ENCODE assay signal across 8 cellular contexts in genomic region chr12:56593909-56594621, GRCh38. TPM values are rescaled to one million over a fixed set of nuclear protein-coding genes. Genes with fewer than 3 reads are reported as not detected.
DNase-seq lines count a peak whose midpoint lies in the region; ATAC-seq and TF ChIP-seq lines count a peak whose summit lies in the region.

No MANE protein-coding gene starts in this region.

- intact Hi-C loops in Panc1 (cut with micrococcal nuclease; ENCODE audit: unreplicated experiment) = loop anchor here (2.0 kb wide), 1 partner anchor 81 kb away; no protein-coding TSS in a partner anchor

- no peak overlapping the region for H3K14ac ChIP-seq in neuronal stem cell (ENCODE audit: low read length)

- H3K4me3 ChIP-seq in DND-41 (ENCODE audit: low read depth in 1 of 2, low read length in 2 of 2) = no peak overlapping the region
- H3K4me3 ChIP-seq in HUES48 (ENCODE audit: low read depth, low read length) = no peak overlapping the region
- no peak overlapping the region for H3K4me3 ChIP-seq in Panc1 (ENCODE audit: low read depth in 2 of 2, low read length in 2 of 2)
- H3K4me3 ChIP-seq in neuronal stem cell (ENCODE audit: low read length in 2 of 2) = no peak overlapping the region

- H2AFZ ChIP-seq in DND-41 (ENCODE audit: low read depth, low read length) = no peak overlapping the region
- no peak overlapping the region for H2AFZ ChIP-seq in neuronal stem cell (ENCODE audit: low read length)

- H3K27ac ChIP-seq in DND-41 (ENCODE audit: low read length) (no peak overlapping the region), HUES48 (ENCODE audit: low read depth, low read length) (peak overlapping the region; percentile 60), Panc1 (ENCODE audit: low read length) (no peak overlapping the region), neuronal stem cell (replicated peaks; ENCODE audit: low read length) (no peak overlapping the region), substantia nigra (ENCODE audit: low read depth, low read length, poor library complexity, severe bottlenecking) (peak overlapping the region; percentile 30)

- in situ Hi-C loops in Panc1 (cut with HindIII; ENCODE audit: low pct_unique_long_range_greater_than_20kb, low sequenced_read_pairs) = no loop called here

- H3K4me1 ChIP-seq in DND-41 (ENCODE audit: insufficient read depth, low read length) (no peaks in the 10 kb centered on the region), HUES48 (ENCODE audit: control insufficient read depth, insufficient read depth, low read length) (peaks cover 17% of the 10 kb centered on the region), Panc1 (ENCODE audit: control insufficient read depth, insufficient read depth, low read length) (no peaks in the 10 kb centered on the region; the same call in 1 of the 2 replicates), neuronal stem cell (ENCODE audit: control insufficient read depth in 2 of 2, insufficient read depth in 1 of 2, low read depth in 1 of 2, low read length in 2 of 2) (peaks cover 2 to 7% of the 10 kb centered on the region in 2 donors)

- DNase-seq in DND-41 (peak; percentile 73), Panc1 (ENCODE audit: low read depth, low spot score) (peak; percentile 71), activated T-helper 1 cell treated with Interleukin-2 at 50 U/mL for 16 hours (ENCODE audit: low read depth) (peak; percentile 27), fibroblast of peridontal ligament (ENCODE audit: extremely low read depth) (peak; percentile 82), neuronal stem cell (ENCODE audit: low spot score) (peak; percentile 55), substantia nigra (lab: John Stamatoyannopoulos, UW) (peak in 29 of 49 donors; percentile 3 to 48 (median 20))

- H3K23ac ChIP-seq in neuronal stem cell (ENCODE audit: low read depth, low read length, poor library complexity) = no peak overlapping the region

- no peak overlapping the region for H3K4ac ChIP-seq in neuronal stem cell (ENCODE audit: low read length)

- H3K4me2 ChIP-seq in DND-41 (ENCODE audit: insufficient read depth, low read length) = no peak overlapping the region
- H3K4me2 ChIP-seq in neuronal stem cell (ENCODE audit: insufficient read depth, low read length, poor library complexity, severe bottlenecking) = no peak overlapping the region

- 0 out of 2 replicates have a peak, but pooled peaks cover 3% of the 10 kb centered on the region for H4K20me1 ChIP-seq in DND-41 (ENCODE audit: insufficient read depth, low read length)

- no CpG with 5 or more reads among the region's 8 CpGs for WGBS in neuronal stem cell (ENCODE audit: extremely low coverage in 2 of 2, insufficient read length in 2 of 2, insufficient replicate concordance in 1 of 2), 2 donors

- CTCF ChIA-PET in Panc1 (lab: Charles Lee) = interaction anchor here (0.5 to 0.6 kb wide), 2 partner anchors 34 to 73 kb away, joined by 3 to 8 read pairs; partner anchors contain the start of gene RBMS2

- POLR2A ChIA-PET in Panc1 (lab: Charles Lee) = interaction anchor here (0.6 kb wide), 1 partner anchor 13 kb away, joined by 3 read pairs; no protein-coding TSS in a partner anchor

- no peak overlapping the region for H2AK5ac ChIP-seq in neuronal stem cell (ENCODE audit: low read depth, low read length)

- H2BK5ac ChIP-seq in neuronal stem cell (ENCODE audit: low read length) = no peak overlapping the region

- ATAC-seq in DND-41 (ENCODE audit: insufficient read depth, low read depth) = peak; percentile 80
- peak; percentile 70 for ATAC-seq in Panc1
- ATAC-seq in GM21528 (IDR thresholded peaks at IDR 0.05; ENCODE audit: low FRiP score, unreplicated experiment) = no peak

- H3K36me3 ChIP-seq in DND-41 (ENCODE audit: insufficient read depth, low read length) (peaks cover 27% of the 10 kb centered on the region), HUES48 (ENCODE audit: control insufficient read depth, insufficient read depth, low read length) (peaks cover 36% of the 10 kb centered on the region), Panc1 (ENCODE audit: control insufficient read depth, insufficient read depth, low read length) (peaks cover 10% of the 10 kb centered on the region), neuronal stem cell (replicated peaks in 1 of 2; ENCODE audit: control insufficient read depth in 2 of 2, insufficient read depth in 2 of 2, low read length in 2 of 2) (peaks cover 22 to 60% of the 10 kb centered on the region in 2 donors)

- TF ChIP-seq CTCF in DND-41 (IDR thresholded peaks at IDR 0.05; ENCODE audit: borderline replicate concordance, extremely low read depth, low read length, poor library complexity, severe bottlenecking) (peak; percentile 98), Panc1 (IDR thresholded peaks at IDR 0.05) (peak; percentile 91)

- H3K79me2 ChIP-seq in DND-41 (ENCODE audit: insufficient read depth, low read length) = no peaks in the 10 kb centered on the region

- no peaks in the 10 kb centered on the region for H3K79me1 ChIP-seq in neuronal stem cell (ENCODE audit: low read depth, low read length)

- H3K9me3 ChIP-seq in DND-41 (ENCODE audit: insufficient read depth, low read length, severe bottlenecking) (no peaks in the 10 kb centered on the region), HUES48 (ENCODE audit: control insufficient read depth, insufficient read depth, low read length) (no peaks in the 10 kb centered on the region), Panc1 (ENCODE audit: control insufficient read depth, insufficient read depth, low read depth, low read length) (no peaks in the 10 kb centered on the region), neuronal stem cell (replicated peaks in 1 of 2; ENCODE audit: control insufficient read depth in 2 of 2, insufficient read depth in 1 of 2, low read depth in 1 of 2, low read length in 2 of 2) (no peaks in the 10 kb centered on the region)

- no peak overlapping the region for H3K18ac ChIP-seq in neuronal stem cell (ENCODE audit: low read length)

- no peak overlapping the region for H4K91ac ChIP-seq in neuronal stem cell (ENCODE audit: low read depth, low read length, poor library complexity)

- H2BK120ac ChIP-seq in neuronal stem cell (ENCODE audit: low read depth, low read length) = no peak overlapping the region

- no peak overlapping the region for H4K8ac ChIP-seq in neuronal stem cell (ENCODE audit: low read depth, low read length)

- no peaks in the 10 kb centered on the region for H3K27me3 ChIP-seq in DND-41 (ENCODE audit: insufficient read depth, low read length, poor library complexity)
- no peaks in the 10 kb centered on the region for H3K27me3 ChIP-seq in HUES48 (ENCODE audit: control insufficient read depth, insufficient read depth, low read length)
- H3K27me3 ChIP-seq in Panc1 (ENCODE audit: control insufficient read depth, insufficient read depth, low read length) = no peaks in the 10 kb centered on the region
- H3K27me3 ChIP-seq in neuronal stem cell (ENCODE audit: control insufficient read depth in 3 of 3, insufficient read depth in 3 of 3, low read depth in 1 of 3, low read length in 3 of 3) = no peaks in the 10 kb centered on the region

- H2BK12ac ChIP-seq in neuronal stem cell (ENCODE audit: low read length) = no peak overlapping the region

- H3K9ac ChIP-seq in DND-41 (ENCODE audit: low read depth, low read length) (no peak overlapping the region), HUES48 (ENCODE audit: low read depth, low read length) (no peak overlapping the region), neuronal stem cell (ENCODE audit: low read depth, low read length, poor library complexity) (no peak overlapping the region)

- no peak overlapping the region for H2BK15ac ChIP-seq in neuronal stem cell (ENCODE audit: low read length)

- no TSS peak for BruUV-seq in Panc1 (replicated peaks; lab: Mats Ljungman, UMichigan)

RNA-seq across cellular contexts. Expression of gene BAZ2A, which starts 36.1 kb away (rescaled TPM):
- 131 TPM for total RNA-seq in Panc1 (2021; ENCODE audit: unreplicated experiment)
- 77.0 TPM for polyA plus RNA-seq in Panc1 (2012; ENCODE audit: insufficient read length)
- 91.0 TPM for polyA plus RNA-seq in neuronal stem cell (2013, experiment 1 of 2)
- polyA plus RNA-seq in neuronal stem cell (2013, experiment 2 of 2) = 91.7 TPM

RNA-seq across cellular contexts. Expression of gene ATP5F1B, which starts 51.7 kb away (rescaled TPM):
- total RNA-seq in Panc1 (2021; ENCODE audit: unreplicated experiment) = 999 TPM
- polyA plus RNA-seq in Panc1 (2012; ENCODE audit: insufficient read length) = 1,395 TPM
- 527 TPM for polyA plus RNA-seq in neuronal stem cell (2013, experiment 1 of 2)
- polyA plus RNA-seq in neuronal stem cell (2013, experiment 2 of 2) = 548 TPM

Comparison
In these comparisons a context has a peak if more than half of its experiments do, and no peak if none do; other contexts are left out.
1. DNase-seq: peak in every context shown above with its lines; median percentile 82 in fibroblast of peridontal ligament; 73 in DND-41; 71 in Panc1; 55 in neuronal stem cell; 27 in activated T-helper 1 cell treated with Interleukin-2 at 50 U/mL for 16 hours; 20 in substantia nigra.
2. H3K27ac ChIP-seq: peak in HUES48 (single experiment) and substantia nigra (single experiment); none in DND-41 (single experiment), Panc1 (single experiment) and neuronal stem cell (single experiment).